9 cellular contexts compared by ENCODE assay signal in the genomic region with DNA sequence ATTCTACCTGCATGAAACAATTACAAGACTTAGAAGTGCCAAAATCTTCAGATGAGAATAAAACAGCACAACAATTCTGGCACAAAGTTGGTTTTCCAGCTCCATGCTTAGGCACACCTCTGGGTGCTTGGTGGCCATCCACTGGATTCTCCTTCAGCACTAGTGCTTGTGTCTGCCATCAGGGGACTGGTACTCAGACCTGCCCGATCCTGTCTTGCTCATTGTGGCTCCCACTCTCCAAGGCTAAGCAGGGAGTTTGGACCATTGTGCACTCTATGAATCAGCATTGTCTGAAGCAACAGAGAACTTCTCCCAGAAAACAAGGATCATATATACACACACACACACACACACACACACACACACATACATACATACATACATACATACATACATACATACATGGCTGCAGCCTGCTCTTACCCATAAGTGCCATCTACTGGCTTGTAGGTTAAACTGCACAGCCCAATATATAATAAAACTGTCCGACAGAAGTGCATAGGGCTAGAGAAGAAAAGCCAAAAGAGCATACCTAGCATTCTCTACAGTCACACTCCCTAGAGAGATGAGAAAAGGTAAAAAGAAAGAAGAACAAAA.
A peak's percentile ranks its signal among the peaks of the same experiment; 100 is the strongest.
DNase-seq lines count a peak whose midpoint lies in the region; ATAC-seq and TF ChIP-seq lines count a peak whose summit lies in the region.
"Had no signal": no experiment of that assay in that cellular context is flagged by ENCODE, and none has a peak within 500 bp of the region (broad histone marks: within the 10 kb centered on the region; RNA-seq: fewer than 3 reads in every experiment).

No MANE protein-coding gene starts in this region.

- H3K27me3 ChIP-seq in colonic mucosa (no peaks in the 10 kb centered on the region), ascending aorta (no peaks in the 10 kb centered on the region)
- H3K27me3 ChIP-seq: neutrophil had no signal

- peaks cover 5% of the 10 kb centered on the region for H3K4me1 Mint-ChIP-seq in progenitor cell of endocrine pancreas (ENCODE audit: low read depth)

- H3K36me3 ChIP-seq in colonic mucosa, result no peaks in the 10 kb centered on the region
- H3K36me3 ChIP-seq in ascending aorta, result no peaks in the 10 kb centered on the region
- H3K36me3 ChIP-seq: neutrophil had no signal

- H3K9me3 ChIP-seq in colonic mucosa (no peaks in the 10 kb centered on the region), ascending aorta (no peaks in the 10 kb centered on the region)
- H3K9me3 ChIP-seq: neutrophil had no signal

- H3K9ac ChIP-seq in colonic mucosa (ENCODE audit: low read depth in 2 of 2, low read length in 2 of 2), result no peak overlapping the region

- no peak overlapping the region for H3K4me3 Mint-ChIP-seq in progenitor cell of endocrine pancreas (ENCODE audit: low read depth)

- TF ChIP-seq CTCF in colonic mucosa (IDR thresholded peaks at IDR 0.05) (peak; percentile 33), progenitor cell of endocrine pancreas (IDR thresholded peaks at IDR 0.05; ENCODE audit: unreplicated experiment) (peak; percentile 55), ascending aorta (IDR thresholded peaks at IDR 0.05) (no peak)

- no peak overlapping the region for H3K27ac Mint-ChIP-seq in progenitor cell of endocrine pancreas

- ATAC-seq in GM19025 (IDR thresholded peaks at IDR 0.05; ENCODE audit: low read depth, unreplicated experiment) (peak; percentile 82), HG03108 (IDR thresholded peaks at IDR 0.05; ENCODE audit: unreplicated experiment) (peak; percentile 89)

- H3K27ac ChIP-seq in colonic mucosa (no peak overlapping the region), ascending aorta (no peak overlapping the region)
- H3K27ac ChIP-seq: neutrophil had no signal

- intact Hi-C loops in colonic mucosa (cut with DNase I), result no loop called here
- intact Hi-C loops in ascending aorta (cut with DNase I), result no loop called here

- no peaks in the 10 kb centered on the region for H3K27me3 Mint-ChIP-seq in progenitor cell of endocrine pancreas

- H3K4me3 ChIP-seq in colonic mucosa (no peak overlapping the region), ascending aorta (no peak overlapping the region)

- H3K36me3 Mint-ChIP-seq in progenitor cell of endocrine pancreas (ENCODE audit: insufficient read depth), result no peaks in the 10 kb centered on the region

- DNase-seq in Caki2 (ENCODE audit: low read depth) (peak; percentile 18), NCI-H69 (lab: John Stamatoyannopoulos, UW) (peak; percentile 47), colonic mucosa (no peak), progenitor cell of endocrine pancreas (ENCODE audit: low spot score, unreplicated experiment) (no peak), ascending aorta (ENCODE audit: low spot score in 2 of 2) (no peak)
- no peak for DNase-seq in stimulated activated CD4-positive, alpha-beta T cell treated with anti-CD3 and anti-CD28 coated beads, Interleukin-1b, Interleukin-23, amount 100 ng/mL, for 48 hours

- H3K4me1 ChIP-seq in colonic mucosa (no peaks in the 10 kb centered on the region), ascending aorta (no peaks in the 10 kb centered on the region)

- no peaks in the 10 kb centered on the region for H3K9me3 Mint-ChIP-seq in progenitor cell of endocrine pancreas (ENCODE audit: low read depth)

- in situ Hi-C loops in Caki2 (cut with HindIII; ENCODE audit: low pct_unique_long_range_greater_than_20kb, low sequenced_read_pairs), result no loop called here

Comparison
In these comparisons a context has a peak if more than half of its experiments do, and no peak if none do; other contexts are left out.
1. DNase-seq: peak in Caki2 (single experiment) and NCI-H69 (single experiment); none in colonic mucosa (single experiment), progenitor cell of endocrine pancreas (single experiment), ascending aorta (0 of 2) and stimulated activated CD4-positive, alpha-beta T cell treated with anti-CD3 and anti-CD28 coated beads, Interleukin-1b, Interleukin-23, amount 100 ng/mL, for 48 hours (single experiment).
2. CTCF ChIP-seq: peak in colonic mucosa (single experiment) and progenitor cell of endocrine pancreas (single experiment); none in ascending aorta (0 of 3).